ENCODE assay signal across 21 cellular contexts in genomic region chr7:150742286-150742968, GRCh38. TPM values are rescaled to one million over a fixed set of nuclear protein-coding genes. Genes with fewer than 3 reads are reported as not detected.
A peak's percentile ranks its signal among the peaks of the same experiment; 100 is the strongest.
DNase-seq lines count a peak whose midpoint lies in the region; ATAC-seq and TF ChIP-seq lines count a peak whose summit lies in the region.
"Had no signal": no experiment of that assay in that cellular context is flagged by ENCODE, and none has a peak within 500 bp of the region (broad histone marks: within the 10 kb centered on the region; RNA-seq: fewer than 3 reads in every experiment).

No MANE protein-coding gene starts in this region.

- H3K27me3 Mint-ChIP-seq in activated naive CD4-positive, alpha-beta T cell treated with anti-CD3 and anti-CD28 coated beads for 36 hours (ENCODE audit: low read depth) = no peaks in the 10 kb centered on the region
- no peaks in the 10 kb centered on the region for H3K27me3 Mint-ChIP-seq in activated CD4-positive, alpha-beta memory T cell treated with anti-CD3 and anti-CD28 coated beads, Interleukin-2, amount 10 ng/mL, durations not matched to agents 7 days and 5 days
- H3K27me3 Mint-ChIP-seq in stimulated activated naive CD8-positive, alpha-beta T cell treated with anti-CD3 and anti-CD28 coated beads, Interleukin-15, amount 100 ng/mL, for 72 hours = no peaks in the 10 kb centered on the region

- no peak for TF ChIP-seq POLR2A in stomach (IDR thresholded peaks at IDR 0.05)

- intact Hi-C loops in activated naive CD4-positive, alpha-beta T cell treated with anti-CD3 and anti-CD28 coated beads for 36 hours (cut with micrococcal nuclease) = loop anchor here (10.0 kb wide), 1 partner anchor 868 kb away; the partner anchor contains the start of gene ATP6V0E2
- intact Hi-C loops in stomach (cut with DNase I; ENCODE audit: low total_unique reads) = loop anchor here (10.0 kb wide), 1 partner anchor 268 kb away; no protein-coding TSS in a partner anchor

- no peaks in the 10 kb centered on the region for H3K9me3 ChIP-seq in stomach
- H3K9me3 ChIP-seq in WERI-Rb-1 (ENCODE audit: severe bottlenecking) = no peaks in the 10 kb centered on the region
- H3K9me3 ChIP-seq: psoas muscle had no signal

- peak; percentile 35 for ATAC-seq in stimulated activated naive CD8-positive, alpha-beta T cell treated with anti-CD3 and anti-CD28 coated beads, Interleukin-15, amount 100 ng/mL, for 72 hours
- no peak for ATAC-seq in HG03095 (IDR thresholded peaks at IDR 0.05; ENCODE audit: unreplicated experiment)
- ATAC-seq: GM23338, psoas muscle had no signal

- peak overlapping the region in 1 of 5 donors; percentile 7 for H3K27ac ChIP-seq in stomach
- no peak overlapping the region for H3K27ac ChIP-seq in WERI-Rb-1
- H3K27ac ChIP-seq: psoas muscle had no signal

- WGBS in stomach, 5 donors = 71 to 83% (median 82%) methylated on average over 14 of the region's 14 CpGs

- peaks cover 74% of the 10 kb centered on the region for H3K36me3 Mint-ChIP-seq in activated naive CD4-positive, alpha-beta T cell treated with anti-CD3 and anti-CD28 coated beads for 36 hours (ENCODE audit: low read depth)
- H3K36me3 Mint-ChIP-seq in activated CD4-positive, alpha-beta memory T cell treated with anti-CD3 and anti-CD28 coated beads, Interleukin-2, amount 10 ng/mL, durations not matched to agents 7 days and 5 days (ENCODE audit: low read depth) = peaks cover 94% of the 10 kb centered on the region
- H3K36me3 Mint-ChIP-seq: naive B cell had no signal

- H3K9me3 Mint-ChIP-seq in activated naive CD4-positive, alpha-beta T cell treated with anti-CD3 and anti-CD28 coated beads for 36 hours = no peaks in the 10 kb centered on the region
- H3K9me3 Mint-ChIP-seq in activated CD4-positive, alpha-beta memory T cell treated with anti-CD3 and anti-CD28 coated beads, Interleukin-2, amount 10 ng/mL, durations not matched to agents 7 days and 5 days = no peaks in the 10 kb centered on the region
- H3K9me3 Mint-ChIP-seq in stimulated activated naive CD8-positive, alpha-beta T cell treated with anti-CD3 and anti-CD28 coated beads, Interleukin-15, amount 100 ng/mL, for 72 hours = peaks cover 11 to 14% of the 10 kb centered on the region in 2 donors
- H3K9me3 Mint-ChIP-seq: GM23338 had no signal

- peaks cover 0 to 22% (median 8%) of the 10 kb centered on the region in 4 donors for H3K36me3 ChIP-seq in stomach
- H3K36me3 ChIP-seq in WERI-Rb-1 = no peaks in the 10 kb centered on the region

- H3K27me3 ChIP-seq in stomach (peaks cover 0 to 5% (median 0%) of the 10 kb centered on the region in 3 donors), WERI-Rb-1 (ENCODE audit: insufficient read depth, low read depth, severe bottlenecking) (no peaks in the 10 kb centered on the region)

- TF ChIP-seq EP300 in stomach (IDR thresholded peaks at IDR 0.05) = no peak

- POLR2A ChIA-PET in activated CD4-positive, alpha-beta memory T cell treated with anti-CD3 and anti-CD28 coated beads, Interleukin-2, amount 10 ng/mL, durations not matched to agents 7 days and 5 days (lab: Charles Lee) = interaction anchor here (0.8 to 6.5 kb wide), 12 partner anchors 10 to 292 kb away, joined by 3 to 50 read pairs (median 12); partner anchors contain the start of genes GIMAP1, GIMAP2, GIMAP4 and GIMAP7

- peak overlapping the region; percentile 95 for H3K27ac Mint-ChIP-seq in activated naive CD4-positive, alpha-beta T cell treated with anti-CD3 and anti-CD28 coated beads for 36 hours
- H3K27ac Mint-ChIP-seq in activated CD4-positive, alpha-beta memory T cell treated with anti-CD3 and anti-CD28 coated beads, Interleukin-2, amount 10 ng/mL, durations not matched to agents 7 days and 5 days = peak overlapping the region; percentile 65
- H3K27ac Mint-ChIP-seq in stimulated activated naive CD8-positive, alpha-beta T cell treated with anti-CD3 and anti-CD28 coated beads, Interleukin-15, amount 100 ng/mL, for 72 hours = peak overlapping the region; percentile 93 to 97
- H3K27ac Mint-ChIP-seq: GM23338 had no signal

- DNase-seq in activated naive CD4-positive, alpha-beta T cell treated with anti-CD3 and anti-CD28 coated beads for 36 hours = peak; percentile 66
- DNase-seq in activated naive CD4-positive, alpha-beta T cell treated with anti-CD3 and anti-CD28 coated beads, Interleukin-2, amount 50 U/mL, for 16 hours = no peak
- no peak for DNase-seq in activated CD4-positive, alpha-beta memory T cell treated with anti-CD3 and anti-CD28 coated beads, Interleukin-2, amount 10 ng/mL, durations not matched to agents 7 days and 5 days
- peak; percentile 28 for DNase-seq in ecto neural progenitor cell (ENCODE audit: low spot score)
- DNase-seq in stimulated activated naive CD8-positive, alpha-beta T cell treated with anti-CD3 and anti-CD28 coated beads, Interleukin-15, amount 100 ng/mL, for 72 hours = no peak
- DNase-seq in stomach = no peak
- DNase-seq in WERI-Rb-1 = no peak
- DNase-seq: amniotic stem cell; Calu3; central memory CD4-positive, alpha-beta T cell; foreskin fibroblast; IMR-90; naive B cell; NCI-H2081 treated with DMSO at 0.1 percent for 48 hours; NCI-H524 treated with DMSO at 0.1 percent for 48 hours; psoas muscle had no signal

- peaks cover 4 to 34% (median 18%) of the 10 kb centered on the region in 4 donors for H3K4me1 ChIP-seq in stomach
- H3K4me1 ChIP-seq: psoas muscle had no signal

- TF ChIP-seq CTCF in stomach (IDR thresholded peaks at IDR 0.05) (no peak), WERI-Rb-1 (IDR thresholded peaks at IDR 0.05; ENCODE audit: low read depth, low read length) (no peak)

- CTCF ChIA-PET in activated naive CD4-positive, alpha-beta T cell treated with anti-CD3 and anti-CD28 coated beads for 36 hours (lab: Charles Lee) = interaction anchor here (0.6 to 2.1 kb wide), 8 partner anchors 12 to 295 kb away, joined by 3 to 12 read pairs (median 5); partner anchors contain the start of genes GIMAP1 and GIMAP4
- CTCF ChIA-PET in activated CD4-positive, alpha-beta memory T cell treated with anti-CD3 and anti-CD28 coated beads, Interleukin-2, amount 10 ng/mL, durations not matched to agents 7 days and 5 days (lab: Charles Lee) = interaction anchor here (1.1 to 2.7 kb wide), 6 partner anchors 10 to 293 kb away, joined by 3 to 16 read pairs (median 6); partner anchors contain the start of gene GIMAP4

- peak overlapping the region; percentile 82 for H3K4me3 Mint-ChIP-seq in activated naive CD4-positive, alpha-beta T cell treated with anti-CD3 and anti-CD28 coated beads for 36 hours
- peak overlapping the region; percentile 99 for H3K4me3 Mint-ChIP-seq in activated CD4-positive, alpha-beta memory T cell treated with anti-CD3 and anti-CD28 coated beads, Interleukin-2, amount 10 ng/mL, durations not matched to agents 7 days and 5 days
- H3K4me3 Mint-ChIP-seq in stimulated activated naive CD8-positive, alpha-beta T cell treated with anti-CD3 and anti-CD28 coated beads, Interleukin-15, amount 100 ng/mL, for 72 hours = peak overlapping the region; percentile 94 to 98
- H3K4me3 Mint-ChIP-seq: GM23338, naive B cell had no signal

- H3K4me1 Mint-ChIP-seq in activated naive CD4-positive, alpha-beta T cell treated with anti-CD3 and anti-CD28 coated beads for 36 hours (ENCODE audit: low read depth) = peaks cover 76% of the 10 kb centered on the region
- H3K4me1 Mint-ChIP-seq in activated CD4-positive, alpha-beta memory T cell treated with anti-CD3 and anti-CD28 coated beads, Interleukin-2, amount 10 ng/mL, durations not matched to agents 7 days and 5 days = peaks cover 78% of the 10 kb centered on the region
- H3K4me1 Mint-ChIP-seq in stimulated activated naive CD8-positive, alpha-beta T cell treated with anti-CD3 and anti-CD28 coated beads, Interleukin-15, amount 100 ng/mL, for 72 hours = peaks cover 79% of the 10 kb centered on the region
- H3K4me1 Mint-ChIP-seq: GM23338 had no signal

- H3K4me3 ChIP-seq in stomach = peak overlapping the region in 2 of 4 donors; percentile 9 to 23
- no peak overlapping the region for H3K4me3 ChIP-seq in WERI-Rb-1 (ENCODE audit: low read depth, low read length)
- H3K4me3 ChIP-seq: GM23338, psoas muscle had no signal

RNA-seq across cellular contexts. Expression of gene GIMAP5, which starts 5.2 kb away (rescaled TPM):
- 10 to 100 TPM; 32.1 to 32.3 TPM for total RNA-seq in activated naive CD4-positive, alpha-beta T cell treated with anti-CD3 and anti-CD28 coated beads for 36 hours
- total RNA-seq in activated CD4-positive, alpha-beta memory T cell treated with anti-CD3 and anti-CD28 coated beads, Interleukin-2, amount 10 ng/mL, durations not matched to agents 7 days and 5 days = 10 to 100 TPM; 83.9 to 84.3 TPM
- 10 to 100 TPM in 4 of 5 donors, 1 to 10 TPM in 1; 7.0 to 25.2 (median 20.9) TPM for total RNA-seq in stomach
- polyA plus RNA-seq in stomach = 10 to 100 TPM; 10.0 to 16.3 (median 14.0) TPM
- total RNA-seq: Calu3, G401, GM23338, IMR-90, OCI-LY7 had no signal
- polyA plus RNA-seq: GM23338, IMR-90 had no signal

RNA-seq across cellular contexts. Expression of gene GIMAP1, which starts 26.0 kb away (rescaled TPM):
- 1 to 10 TPM; 5.1 to 5.3 TPM for total RNA-seq in activated naive CD4-positive, alpha-beta T cell treated with anti-CD3 and anti-CD28 coated beads for 36 hours
- total RNA-seq in activated CD4-positive, alpha-beta memory T cell treated with anti-CD3 and anti-CD28 coated beads, Interleukin-2, amount 10 ng/mL, durations not matched to agents 7 days and 5 days = 10 to 100 TPM; 18.8 to 21.0 TPM
- 1 to 10 TPM in 3 of 5 donors, under 1 TPM in 1, not detected in 1; 0.45 to 5.8 (median 4.7) TPM for total RNA-seq in stomach
- 1 to 10 TPM; 2.3 to 2.7 (median 2.4) TPM for polyA plus RNA-seq in stomach
- total RNA-seq: Calu3, G401, GM23338, IMR-90, OCI-LY7, SK-MEL-5 had no signal
- polyA plus RNA-seq: GM23338, IMR-90 had no signal

RNA-seq across cellular contexts. Expression of gene GIMAP2, which starts 56.9 kb away (rescaled TPM):
- 10 to 100 TPM; 45.0 to 49.5 TPM for total RNA-seq in activated naive CD4-positive, alpha-beta T cell treated with anti-CD3 and anti-CD28 coated beads for 36 hours
- 100 to 1,000 TPM; 113 to 120 TPM for total RNA-seq in activated CD4-positive, alpha-beta memory T cell treated with anti-CD3 and anti-CD28 coated beads, Interleukin-2, amount 10 ng/mL, durations not matched to agents 7 days and 5 days
- 1 to 10 TPM in 3 of 5 donors, under 1 TPM in 1, not detected in 1; 0.58 to 8.3 (median 3.6) TPM for total RNA-seq in stomach
- polyA plus RNA-seq in stomach = 1 to 10 TPM; 2.6 to 5.3 (median 4.4) TPM
- total RNA-seq: G401, GM23338, OCI-LY7 had no signal
- polyA plus RNA-seq: GM23338, IMR-90 had no signal

RNA-seq across cellular contexts. Expression of gene TMEM176B, which starts 57.7 kb away (rescaled TPM):
- not detected for total RNA-seq in activated naive CD4-positive, alpha-beta T cell treated with anti-CD3 and anti-CD28 coated beads for 36 hours
- total RNA-seq in activated CD4-positive, alpha-beta memory T cell treated with anti-CD3 and anti-CD28 coated beads, Interleukin-2, amount 10 ng/mL, durations not matched to agents 7 days and 5 days = not detected
- 100 to 1,000 TPM in 1 of 5 donors, 10 to 100 TPM in 4; 59.3 to 108 (median 87.6) TPM for total RNA-seq in stomach
- 100 to 1,000 TPM in 1 of 3 donors, 10 to 100 TPM in 2; 29.4 to 157 (median 90.1) TPM for polyA plus RNA-seq in stomach
- total RNA-seq: IMR-90 had no signal
- polyA plus RNA-seq: IMR-90 had no signal

RNA-seq across cellular contexts. Expression of gene TMEM176A, which starts 58.1 kb away (rescaled TPM):
- total RNA-seq in activated naive CD4-positive, alpha-beta T cell treated with anti-CD3 and anti-CD28 coated beads for 36 hours = not detected
- total RNA-seq in activated CD4-positive, alpha-beta memory T cell treated with anti-CD3 and anti-CD28 coated beads, Interleukin-2, amount 10 ng/mL, durations not matched to agents 7 days and 5 days = not detected
- 100 to 1,000 TPM in 1 of 5 donors, 10 to 100 TPM in 4; 14.7 to 116 (median 35.8) TPM for total RNA-seq in stomach
- 10 to 100 TPM; 21.4 to 92.0 (median 62.0) TPM for polyA plus RNA-seq in stomach
- total RNA-seq: G401, GM23338, IMR-90, OCI-LY7, SK-MEL-5 had no signal
- polyA plus RNA-seq: IMR-90 had no signal

Comparison
In these comparisons a context has a peak if more than half of its experiments do, and no peak if none do; other contexts are left out.
1. DNase-seq: peak in activated naive CD4-positive, alpha-beta T cell treated with anti-CD3 and anti-CD28 coated beads for 36 hours (single experiment) and ecto neural progenitor cell (single experiment); none in activated naive CD4-positive, alpha-beta T cell treated with anti-CD3 and anti-CD28 coated beads, Interleukin-2, amount 50 U/mL, for 16 hours (single experiment), activated CD4-positive, alpha-beta memory T cell treated with anti-CD3 and anti-CD28 coated beads, Interleukin-2, amount 10 ng/mL, durations not matched to agents 7 days and 5 days (single experiment), stimulated activated naive CD8-positive, alpha-beta T cell treated with anti-CD3 and anti-CD28 coated beads, Interleukin-15, amount 100 ng/mL, for 72 hours (0 of 2), stomach (single experiment) and WERI-Rb-1 (single experiment).
2. RNA of gene GIMAP2, which starts 56.9 kb away (total RNA-seq): 113 to 120 TPM in activated CD4-positive, alpha-beta memory T cell treated with anti-CD3 and anti-CD28 coated beads, Interleukin-2, amount 10 ng/mL, durations not matched to agents 7 days and 5 days and 45.0 to 49.5 TPM in activated naive CD4-positive, alpha-beta T cell treated with anti-CD3 and anti-CD28 coated beads for 36 hours; 0.58 to 8.3 TPM in stomach; every median in the first group is over 4 times any median in the second.
3. Peak in every context shown above with its lines, with median percentiles within 50 percentile points of each other: H3K27ac Mint-ChIP-seq and H3K4me3 Mint-ChIP-seq.